ENCODE assay signal across 17 cellular contexts in genomic region chr12:81417056-81417455, GRCh38.
DNase-seq lines count a peak whose midpoint lies in the region; ATAC-seq and TF ChIP-seq lines count a peak whose summit lies in the region.
"Had no signal": no experiment of that assay in that cellular context is flagged by ENCODE, and none has a peak within 500 bp of the region (broad histone marks: within the 10 kb centered on the region; RNA-seq: fewer than 3 reads in every experiment).

No MANE protein-coding gene starts in this region.

- ATAC-seq in GM21619 (IDR thresholded peaks at IDR 0.05; ENCODE audit: unreplicated experiment) = no peak
- no peak for ATAC-seq in HG03432 (IDR thresholded peaks at IDR 0.05; ENCODE audit: unreplicated experiment)

- peak in 1 of 56 donors; percentile 10 for TF ChIP-seq CTCF in dorsolateral prefrontal cortex (IDR thresholded peaks at IDR 0.05 in 54 of 56, conservative IDR thresholded peaks at IDR 0.05 in 2 of 56; ENCODE audit: low read depth in 1 of 56, partially characterized antibody in 56 of 56)
- no peak for TF ChIP-seq CTCF in osteocyte (IDR thresholded peaks at IDR 0.05)

- peak; percentile 51 for DNase-seq in NCI-H2171 treated with DMSO at 0.1 percent for 48 hours (lab: John Stamatoyannopoulos, UW)
- no peak for DNase-seq in NCI-H2171 (lab: John Stamatoyannopoulos, UW)
- DNase-seq in NCI-H69 (lab: John Stamatoyannopoulos, UW) = peak; percentile 82
- no peak for DNase-seq in dorsolateral prefrontal cortex
- no peak for DNase-seq in activated CD4-positive, alpha-beta T cell treated with anti-CD3 and anti-CD28 coated beads for 1 hour
- no peak for DNase-seq in osteocyte (ENCODE audit: extremely low spot score, unreplicated experiment)
- DNase-seq: COR-L47, DMS153, MV-4-11, NCI-H1694 treated with DMSO at 0.1 percent for 48 hours, NCI-H446 treated with DMSO at 0.1 percent for 48 hours, SJCRH30 had no signal

- H3K4me3 ChIP-seq in dorsolateral prefrontal cortex = peak overlapping the region in 57 of 59 donors; percentile 12 to 66 (median 42)
- H3K4me3 ChIP-seq: HAP-1, SJCRH30 had no signal

- no peaks in the 10 kb centered on the region for H3K9me3 Mint-ChIP-seq in osteocyte (ENCODE audit: unreplicated experiment)

- no peaks in the 10 kb centered on the region for H3K36me3 Mint-ChIP-seq in osteocyte (ENCODE audit: unreplicated experiment)

- no peaks in the 10 kb centered on the region for H3K4me1 Mint-ChIP-seq in osteocyte (ENCODE audit: unreplicated experiment)

- H3K27ac Mint-ChIP-seq in osteocyte (ENCODE audit: unreplicated experiment) = no peak overlapping the region

- intact Hi-C loops in dorsolateral prefrontal cortex (cut with DNase I) = loop anchor here in 1 of 2 donors (10.0 kb wide), 1 partner anchor 52 kb away; no protein-coding TSS in a partner anchor

- peak overlapping the region; percentile 24 to 95 (median 89) for H3K27ac ChIP-seq in dorsolateral prefrontal cortex
- H3K27ac ChIP-seq: C4-2B, RWPE1, SJCRH30 had no signal

- no peak overlapping the region for H3K4me3 Mint-ChIP-seq in osteocyte (ENCODE audit: unreplicated experiment)

- H3K27me3 ChIP-seq in dorsolateral prefrontal cortex = no peaks in the 10 kb centered on the region
- H3K27me3 ChIP-seq: SJCRH30 had no signal

- H3K27me3 Mint-ChIP-seq in osteocyte (ENCODE audit: unreplicated experiment) = peaks cover 25% of the 10 kb centered on the region

Comparison
In these comparisons a context has a peak if more than half of its experiments do, and no peak if none do; other contexts are left out.
1. DNase-seq: peak in NCI-H2171 treated with DMSO at 0.1 percent for 48 hours (single experiment) and NCI-H69 (single experiment); none in NCI-H2171 (single experiment), dorsolateral prefrontal cortex (0 of 10), activated CD4-positive, alpha-beta T cell treated with anti-CD3 and anti-CD28 coated beads for 1 hour (single experiment) and osteocyte (single experiment).